In genomic region chr3:56012732-56013131, GRCh38 we compare ENCODE assay signal across 23 cellular contexts.
A peak's percentile ranks its signal among the peaks of the same experiment; 100 is the strongest.
DNase-seq lines count a peak whose midpoint lies in the region; ATAC-seq and TF ChIP-seq lines count a peak whose summit lies in the region.
"Had no signal": no experiment of that assay in that cellular context is flagged by ENCODE, and none has a peak within 500 bp of the region (broad histone marks: within the 10 kb centered on the region; RNA-seq: fewer than 3 reads in every experiment).

No MANE protein-coding gene starts in this region.

- H3K4me1 Mint-ChIP-seq in nephron, result peaks cover 32% of the 10 kb centered on the region
- H3K4me1 Mint-ChIP-seq: B cell had no signal

- POLR2A ChIA-PET in SK-N-SH (lab: Yijun Ruan, JAX), result no interaction called here

- WGBS in SK-N-SH (ENCODE audit: low lambda C conversion rate), result 74% methylated on average over 4 of the region's 4 CpGs

- no peak overlapping the region for H3K27ac ChIP-seq in SK-N-SH (ENCODE audit: low read depth in 2 of 2, low read length in 1 of 2)
- H3K27ac ChIP-seq: 22Rv1, C4-2B, GM23248 had no signal

- no peaks in the 10 kb centered on the region for H3K9me3 ChIP-seq in SK-N-SH

- H4K20me1 ChIP-seq in SK-N-SH (ENCODE audit: insufficient read depth), result no peaks in the 10 kb centered on the region

- H3K4me3 ChIP-seq in SK-N-SH (ENCODE audit: low read depth in 2 of 2, low read length in 1 of 2) (no peak overlapping the region), epithelial cell of proximal tubule (ENCODE audit: low read depth, low read length) (no peak overlapping the region)
- H3K4me3 ChIP-seq: GM23248, K562 had no signal

- no peaks in the 10 kb centered on the region for H3K9me3 Mint-ChIP-seq in nephron

- DNase-seq in DMS 273 (lab: John Stamatoyannopoulos, UW; ENCODE audit: unreplicated experiment) (peak; percentile 5), DMS 273 treated with DMSO at 0.1 percent for 48 hours (lab: John Stamatoyannopoulos, UW) (no peak), SK-N-SH (peak; percentile 42), epithelial cell of proximal tubule (ENCODE audit: low read depth) (peak; percentile 4), activated gamma-delta T cell (lab: John Stamatoyannopoulos, UW) (no peak), NCI-H2227 treated with DMSO at 0.1 percent for 48 hours (lab: John Stamatoyannopoulos, UW) (no peak)
- DNase-seq: CD8-positive, alpha-beta T cell; GM23248; H7; Kasumi-1; NCI-H2029; NCI-H226; NCI-H510A; NCI-H774; RPMI8226; SHP77; SW 1271 had no signal

- H3K36me3 ChIP-seq in SK-N-SH (replicated peaks in 1 of 2; ENCODE audit: control insufficient read depth in 1 of 2, insufficient read depth in 2 of 2, low read length in 1 of 2), result no peaks in the 10 kb centered on the region

- TF ChIP-seq CTCF in SK-N-SH (IDR thresholded peaks at IDR 0.05), result no peak
- TF ChIP-seq CTCF in epithelial cell of proximal tubule (conservative IDR thresholded peaks at IDR 0.05; ENCODE audit: low read depth, low read length), result no peak
- TF ChIP-seq CTCF in nephron (IDR thresholded peaks at IDR 0.05; ENCODE audit: unreplicated experiment in 3 of 3), result no peak

- TF ChIP-seq RAD21 in SK-N-SH (IDR thresholded peaks at IDR 0.05; ENCODE audit: low read length), result peak; percentile 19

- no peaks in the 10 kb centered on the region for H3F3A ChIP-seq in SK-N-SH (replicated peaks; ENCODE audit: insufficient read depth)

- CTCF ChIA-PET in SK-N-SH (lab: Yijun Ruan, JAX), result interaction anchor here (1.0 to 1.7 kb wide), 3 partner anchors 11 to 482 kb away, joined by 3 to 6 read pairs (median 3); no protein-coding TSS in a partner anchor

- H3K27me3 Mint-ChIP-seq in nephron (ENCODE audit: low read depth), result no peaks in the 10 kb centered on the region
- H3K27me3 Mint-ChIP-seq: B cell had no signal

- no peaks in the 10 kb centered on the region for H3K27me3 ChIP-seq in SK-N-SH (ENCODE audit: insufficient read depth)

- H3K27ac Mint-ChIP-seq in nephron, result peak overlapping the region; percentile 40 to 90 (median 83)
- H3K27ac Mint-ChIP-seq: B cell; CD8-positive, alpha-beta T cell had no signal

- no peak overlapping the region for H3K9ac ChIP-seq in SK-N-SH
- H3K9ac ChIP-seq: GM23248 had no signal

- no peaks in the 10 kb centered on the region for H3K79me2 ChIP-seq in SK-N-SH (ENCODE audit: insufficient read depth)

- no peaks in the 10 kb centered on the region for H3K9me2 ChIP-seq in SK-N-SH

- H3K36me3 Mint-ChIP-seq in nephron (ENCODE audit: low read depth), result no peaks in the 10 kb centered on the region
- H3K36me3 Mint-ChIP-seq: CD8-positive, alpha-beta T cell had no signal

- peaks cover 0 to 11% of the 10 kb centered on the region in 2 experiments; a peak in 2 of 4 replicates for H3K4me1 ChIP-seq in SK-N-SH (ENCODE audit: control insufficient read depth in 1 of 2, insufficient read depth in 2 of 2, low read depth in 1 of 2, low read length in 1 of 2)

- H3K4me3 Mint-ChIP-seq in nephron, result no peak overlapping the region
- H3K4me3 Mint-ChIP-seq: B cell; CD8-positive, alpha-beta T cell had no signal

- ATAC-seq in GM21723 (IDR thresholded peaks at IDR 0.05; ENCODE audit: unreplicated experiment), result no peak
- ATAC-seq: CD8-positive, alpha-beta T cell; K562 had no signal

- H2AFZ ChIP-seq in SK-N-SH (ENCODE audit: low read depth), result no peak overlapping the region
- H2AFZ ChIP-seq: GM23248 had no signal

- peak in 1 of 2 experiments; percentile 81; a peak in 2 of 4 replicates for TF ChIP-seq EP300 in SK-N-SH (IDR thresholded peaks at IDR 0.05; ENCODE audit: borderline replicate concordance in 1 of 2, low read depth in 1 of 2, low read length in 1 of 2)

- no peak overlapping the region for H3K4me2 ChIP-seq in SK-N-SH

TF ChIP-seq in SK-N-SH, 30 proteins besides CTCF, POLR2A, EP300 and RAD21:
- TF ChIP-seq MXI1 (IDR thresholded peaks at IDR 0.05; ENCODE audit: low read depth, low read length), result no peak; the same call in 1 of the 2 replicates
- TF ChIP-seq GATA2 (CRISPR knock-in tag; IDR thresholded peaks at IDR 0.05), result peak; percentile 90
- TF ChIP-seq GABPA (IDR thresholded peaks at IDR 0.05; ENCODE audit: low read depth), result no peak
- peak; percentile 43 for TF ChIP-seq CHD2 (IDR thresholded peaks at IDR 0.05; ENCODE audit: low read length, partially characterized antibody)
- peak; percentile 89 for TF ChIP-seq RCOR1 (IDR thresholded peaks at IDR 0.05; ENCODE audit: low read length)
- no peak for TF ChIP-seq NFIC (IDR thresholded peaks at IDR 0.05; ENCODE audit: borderline replicate concordance)
- no peak for TF ChIP-seq JUND (IDR thresholded peaks at IDR 0.05)
- TF ChIP-seq MAX (IDR thresholded peaks at IDR 0.05; ENCODE audit: low read depth), result no peak
- no peak for TF ChIP-seq RXRA (IDR thresholded peaks at IDR 0.05; ENCODE audit: borderline replicate concordance, low read depth)
- 0 out of 2 replicates have a peak, but pooled peaks have one; percentile 28 for TF ChIP-seq FOXJ3 (CRISPR knock-in tag; IDR thresholded peaks at IDR 0.05)
- no peak for TF ChIP-seq SIN3A (IDR thresholded peaks at IDR 0.05; ENCODE audit: borderline replicate concordance, low read depth, low read length)
- TF ChIP-seq TCF12 (IDR thresholded peaks at IDR 0.05), result peak; percentile 31; the same call in 1 of the 2 replicates

Comparison
In these comparisons a context has a peak if more than half of its experiments do, and no peak if none do; other contexts are left out.
1. DNase-seq: peak in DMS 273 (single experiment), SK-N-SH (single experiment) and epithelial cell of proximal tubule (single experiment); none in DMS 273 treated with DMSO at 0.1 percent for 48 hours (single experiment), activated gamma-delta T cell (single experiment) and NCI-H2227 treated with DMSO at 0.1 percent for 48 hours (single experiment).